In the genomic region with DNA sequence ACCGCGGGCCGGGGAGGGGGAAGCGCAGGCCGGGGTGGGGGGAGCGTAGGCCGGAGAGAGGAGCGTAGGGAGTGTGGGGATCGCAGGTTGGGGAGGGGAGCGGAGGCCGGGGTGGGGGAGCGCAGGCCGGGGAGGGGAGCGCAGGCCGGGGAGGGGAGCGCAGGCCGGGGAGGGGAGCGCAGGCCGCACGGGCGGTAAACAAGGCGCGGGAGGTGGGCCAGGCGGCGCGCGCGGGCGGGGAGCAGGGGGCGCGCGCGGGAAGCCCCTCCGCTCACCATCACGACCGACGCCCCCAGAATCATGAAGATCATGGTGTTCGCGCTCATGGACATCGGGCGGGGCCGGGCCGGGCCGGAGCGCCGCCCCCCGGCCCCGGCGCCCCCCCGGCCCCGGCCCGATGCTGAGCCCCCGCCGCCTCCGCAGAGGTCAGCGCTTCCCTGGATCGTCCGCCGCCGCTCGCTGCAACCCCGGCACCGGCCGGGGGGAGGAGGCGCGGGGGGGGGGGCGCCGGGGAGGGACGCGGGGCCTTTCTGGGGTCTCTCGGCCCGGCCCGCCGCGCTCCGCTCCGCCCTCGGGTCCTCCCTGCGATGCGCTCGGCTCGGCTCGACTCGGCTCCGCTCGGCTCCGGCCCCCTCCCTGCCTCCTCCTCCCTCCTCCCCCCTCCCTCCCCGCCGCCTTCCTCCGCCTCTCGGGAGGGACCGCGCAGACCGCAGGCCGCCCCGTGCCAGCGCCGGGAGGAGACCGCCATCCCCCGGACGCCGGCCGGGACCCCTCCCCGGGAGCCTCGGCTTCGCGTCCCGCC, we compare ENCODE assay signal across 8 cellular contexts. TPM values are rescaled to one million over a fixed set of nuclear protein-coding genes. Genes with fewer than 3 reads are reported as not detected.
DNase-seq lines count a peak whose midpoint lies in the region; ATAC-seq and TF ChIP-seq lines count a peak whose summit lies in the region.

A gene (minus strand): TSS at position 610 of the 802 bp plus-strand sequence. CDS start 278 bp downstream, at position 332.

- no peaks in the 10 kb centered on the region for H3K4me1 Mint-ChIP-seq in CD14-positive monocyte

- H3K27me3 Mint-ChIP-seq in CD14-positive monocyte (ENCODE audit: low read depth in 3 of 3): peaks cover 4 to 28% (median 17%) of the 10 kb centered on the region in 3 donors

- peak; percentile 71 for DNase-seq in NCI-H1436 (lab: John Stamatoyannopoulos, UW)
- no peak for DNase-seq in NCI-H1436 treated with DMSO at 0.1 percent for 48 hours (lab: John Stamatoyannopoulos, UW)
- DNase-seq in activated T-cell treated with anti-CD3 and anti-CD28 coated beads, Interleukin-2, amount 50 U/mL, for 1 hour: peak; percentile 61
- peak; percentile 5 to 7 for DNase-seq in stimulated activated CD8-positive, alpha-beta memory T cell treated with anti-CD3 and anti-CD28 coated beads, Interleukin-7, amount 100 ng/mL, for 1 hour (ENCODE audit: low read depth in 2 of 2)
- no peak for DNase-seq in CD14-positive monocyte (ENCODE audit: low spot score)

- peak; percentile 30 for ATAC-seq in esophagus mucosa
- no peak for ATAC-seq in HG03039 (IDR thresholded peaks at IDR 0.05; ENCODE audit: unreplicated experiment)

- peak within 1 kb of the TSS in 1 of 2 donors; percentile 16 for H3K27ac ChIP-seq in mucosa of rectum (ENCODE audit: low read depth in 2 of 2, low read length in 2 of 2)

- peak within 1 kb of the TSS; percentile 48 to 54 for H3K4me3 ChIP-seq in mucosa of rectum (ENCODE audit: low read length in 2 of 2)

- peak within 1 kb of the TSS; percentile 14 to 23 for H3K9ac ChIP-seq in mucosa of rectum (ENCODE audit: low read depth in 1 of 2, low read length in 2 of 2)

- H3K36me3 ChIP-seq in mucosa of rectum (ENCODE audit: control insufficient read depth in 2 of 2, insufficient read depth in 2 of 2, low read length in 2 of 2): peaks cover 10 to 20% of the 10 kb centered on the region in 2 donors

- H3K9me3 ChIP-seq in mucosa of rectum (ENCODE audit: control insufficient read depth in 2 of 2, low read length in 2 of 2): no peaks in the 10 kb centered on the region

- no peak within 1 kb of the TSS for H3K27ac Mint-ChIP-seq in CD14-positive monocyte

- peaks cover 0 to 4% of the 10 kb centered on the region in 2 donors for H3K4me1 ChIP-seq in mucosa of rectum (ENCODE audit: control insufficient read depth in 2 of 2, insufficient read depth in 2 of 2, low read length in 2 of 2)

- no peak for TF ChIP-seq CTCF in CD14-positive monocyte (IDR thresholded peaks at IDR 0.05)

- H3K4me3 Mint-ChIP-seq in CD14-positive monocyte: peak within 1 kb of the TSS in 1 of 2 donors; percentile 62

- H3K36me3 Mint-ChIP-seq in CD14-positive monocyte: peaks cover 33 to 36% of the 10 kb centered on the region in 2 donors

- intact Hi-C loops in CD14-positive monocyte (cut with micrococcal nuclease): no loop called here

- H3K9me3 Mint-ChIP-seq in CD14-positive monocyte: peaks cover 0 to 3% (median 0%) of the 10 kb centered on the region in 7 donors

- no peaks in the 10 kb centered on the region for H3K27me3 ChIP-seq in mucosa of rectum (ENCODE audit: control insufficient read depth in 2 of 2, insufficient read depth in 2 of 2, low read length in 2 of 2)

RNA-seq across cellular contexts. Expression of the gene that starts here (rescaled TPM):
- total RNA-seq in esophagus mucosa: not detected
- not detected for polyA plus RNA-seq in CD14-positive monocyte

Comparison
In these comparisons a context has a peak if more than half of its experiments do, and no peak if none do; other contexts are left out.
1. DNase-seq: peak in NCI-H1436 (single experiment), activated T-cell treated with anti-CD3 and anti-CD28 coated beads, Interleukin-2, amount 50 U/mL, for 1 hour (single experiment) and stimulated activated CD8-positive, alpha-beta memory T cell treated with anti-CD3 and anti-CD28 coated beads, Interleukin-7, amount 100 ng/mL, for 1 hour (2 of 2); none in NCI-H1436 treated with DMSO at 0.1 percent for 48 hours (single experiment) and CD14-positive monocyte (single experiment).
2. Peak in ATAC-seq in esophagus mucosa; RNA of the gene not detected or under 1 TPM.